In genomic region chr1:85689788-85690404, GRCh38 we compare ENCODE assay signal across 17 cellular contexts.
"Had no signal": no experiment of that assay in that cellular context is flagged by ENCODE, and none has a peak within 500 bp of the region (broad histone marks: within the 10 kb centered on the region; RNA-seq: fewer than 3 reads in every experiment).

No MANE protein-coding gene starts in this region.

- DNase-seq: activated B cell treated with CpG ODN at 0.5 μM for 24 hours; activated CD4-positive, alpha-beta memory T cell treated with anti-CD3 and anti-CD28 coated beads for 36 hours; activated CD4-positive, alpha-beta T cell treated with anti-CD3 and anti-CD28 coated beads for 4 hours; activated naive CD4-positive, alpha-beta T cell; activated T-cell treated with anti-CD3 and anti-CD28 coated beads for 4 hours; anterior cingulate cortex; gastrocnemius medialis; head of caudate nucleus; left ventricle myocardium superior; mesendoderm; posterior cingulate gyrus; retina; stimulated activated naive CD4-positive, alpha-beta T cell treated with Interleukin-2 at 50 U/mL for 16 hours; tibial artery had no signal

- H3K27ac ChIP-seq: coronary artery, gastrocnemius medialis, tibial artery had no signal

- H3K4me3 Mint-ChIP-seq: activated B cell treated with CpG ODN at 0.5 μM for 24 hours; activated CD4-positive, alpha-beta memory T cell treated with anti-CD3 and anti-CD28 coated beads for 36 hours; brain; nephron had no signal

- H3K27me3 ChIP-seq: gastrocnemius medialis, tibial artery had no signal

- H3K27ac Mint-ChIP-seq: activated B cell treated with CpG ODN at 0.5 μM for 24 hours; activated CD4-positive, alpha-beta memory T cell treated with anti-CD3 and anti-CD28 coated beads for 36 hours; brain; nephron had no signal

- H3K4me1 Mint-ChIP-seq: activated B cell treated with CpG ODN at 0.5 μM for 24 hours, nephron had no signal

- H3K27me3 Mint-ChIP-seq: activated B cell treated with CpG ODN at 0.5 μM for 24 hours; activated CD4-positive, alpha-beta memory T cell treated with anti-CD3 and anti-CD28 coated beads for 36 hours; brain had no signal

- H3K9me3 ChIP-seq: gastrocnemius medialis, tibial artery had no signal

- H3K36me3 ChIP-seq: gastrocnemius medialis had no signal

- H3K4me3 ChIP-seq: coronary artery, gastrocnemius medialis, tibial artery had no signal

- H3K4me1 ChIP-seq: tibial artery had no signal

- H3K9me3 Mint-ChIP-seq: activated B cell treated with CpG ODN at 0.5 μM for 24 hours; activated CD4-positive, alpha-beta memory T cell treated with anti-CD3 and anti-CD28 coated beads for 36 hours; brain; nephron had no signal
